Comparison of ENCODE assay signal across 8 cellular contexts in the genomic region with DNA sequence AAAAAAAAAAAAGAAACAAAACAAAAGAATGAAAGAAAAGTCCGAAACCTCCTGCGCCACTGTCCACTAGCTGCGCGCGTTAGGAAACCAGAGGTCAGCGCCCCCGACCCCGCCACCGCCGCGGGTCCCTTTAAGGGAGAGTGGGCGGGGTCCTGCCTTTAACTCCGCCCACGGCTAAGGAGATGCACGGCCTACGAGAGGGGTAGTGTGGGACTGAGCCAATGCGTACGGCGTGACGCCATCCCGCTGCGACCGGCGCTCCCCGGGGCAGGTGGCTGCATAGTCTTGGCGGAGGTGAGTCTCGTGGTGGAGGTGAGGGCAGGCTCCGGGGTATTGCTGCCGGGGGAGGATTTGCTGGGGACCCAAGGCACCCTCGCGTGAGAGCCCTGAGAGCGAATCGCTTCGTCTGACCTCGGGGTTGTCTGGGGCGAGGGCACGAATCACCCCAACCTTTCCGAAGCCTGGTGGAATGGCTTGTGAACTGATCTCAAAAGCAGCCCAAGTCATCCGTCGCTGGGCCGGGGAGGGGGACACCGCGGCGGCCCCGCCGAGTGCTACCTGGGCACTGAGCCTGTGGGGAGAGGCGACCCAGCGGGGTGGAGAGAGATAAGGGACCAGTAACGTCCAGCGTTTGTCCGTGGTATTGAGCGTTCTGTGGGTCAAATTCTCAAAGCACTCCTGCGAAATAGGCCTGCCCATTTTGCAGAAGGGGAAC. TPM values are rescaled to one million over a fixed set of nuclear protein-coding genes. Genes with fewer than 3 reads are reported as not detected.
A peak's percentile ranks its signal among the peaks of the same experiment; 100 is the strongest.
DNase-seq lines count a peak whose midpoint lies in the region; ATAC-seq and TF ChIP-seq lines count a peak whose summit lies in the region.

A gene (plus strand): TSS at position 241 of the 715 bp plus-strand sequence. CDS start 1,319 bp downstream, outside the sequence.

- in situ Hi-C loops in GM13977 (cut with MboI; ENCODE audit: low pct_unique_long_range_greater_than_20kb, low sequenced_read_pairs, unreplicated experiment) = loop anchor here (25.0 kb wide), 1 partner anchor 314 kb away; no protein-coding TSS in a partner anchor

- DNase-seq in GM13977 (ENCODE audit: low spot score) = peak; percentile 97
- peak; percentile 93 for DNase-seq in NCI-H146 (lab: John Stamatoyannopoulos, UW)
- peak; percentile 83 for DNase-seq in amniotic epithelial cell (ENCODE audit: low read depth)
- DNase-seq in left cardiac atrium = peak; percentile 92
- DNase-seq in posterior vena cava (ENCODE audit: low spot score) = peak; percentile 97
- DNase-seq in ureter (ENCODE audit: low spot score) = peak; percentile 93

- ATAC-seq in HG02852 (IDR thresholded peaks at IDR 0.05; ENCODE audit: unreplicated experiment) (peak; percentile 100), left cardiac atrium (peak; percentile 100)

- TF ChIP-seq CTCF in GM13977 (IDR thresholded peaks at IDR 0.05; ENCODE audit: extremely low read depth, insufficient read depth, missing control alignments) = no peak

- intact Hi-C loops in T-helper 1 cell treated with Interleukin-12 subunit alpha and Interleukin-12 subunit beta and Interleukin-4 antibody, amounts not matched to agents 30 ng/mL and 1 ng/mL, for 36 hours (cut with micrococcal nuclease) = loop anchor here (1.0 to 5.0 kb wide), 11 partner anchors 13 to 1192 kb away; a partner anchor contains a TSS
- intact Hi-C loops in left cardiac atrium (cut with DNase I) (no loop called here), posterior vena cava (cut with DNase I) (loop anchor here in 1 of 2 donors (10.0 kb wide), 1 partner anchor 67 kb away; a partner anchor contains a TSS)

RNA-seq across cellular contexts. Expression of the gene that starts here (rescaled TPM):
- 16.1 and 17.2 TPM in 2 replicates for total RNA-seq in T-helper 1 cell treated with Interleukin-12 subunit alpha and Interleukin-12 subunit beta and Interleukin-4 antibody, amounts not matched to agents 30 ng/mL and 1 ng/mL, for 36 hours
- 10 to 100 TPM; 17.9 to 18.8 TPM for total RNA-seq in left cardiac atrium
- 10 to 100 TPM; 10.5 to 13.4 TPM for total RNA-seq in posterior vena cava
- 13.1 TPM for total RNA-seq in ureter

Comparison
In these comparisons a context has a peak if more than half of its experiments do, and no peak if none do; other contexts are left out.
1. Peak in every context shown above with its lines: DNase-seq and ATAC-seq.